ENCODE assay signal across 8 cellular contexts in the genomic region with DNA sequence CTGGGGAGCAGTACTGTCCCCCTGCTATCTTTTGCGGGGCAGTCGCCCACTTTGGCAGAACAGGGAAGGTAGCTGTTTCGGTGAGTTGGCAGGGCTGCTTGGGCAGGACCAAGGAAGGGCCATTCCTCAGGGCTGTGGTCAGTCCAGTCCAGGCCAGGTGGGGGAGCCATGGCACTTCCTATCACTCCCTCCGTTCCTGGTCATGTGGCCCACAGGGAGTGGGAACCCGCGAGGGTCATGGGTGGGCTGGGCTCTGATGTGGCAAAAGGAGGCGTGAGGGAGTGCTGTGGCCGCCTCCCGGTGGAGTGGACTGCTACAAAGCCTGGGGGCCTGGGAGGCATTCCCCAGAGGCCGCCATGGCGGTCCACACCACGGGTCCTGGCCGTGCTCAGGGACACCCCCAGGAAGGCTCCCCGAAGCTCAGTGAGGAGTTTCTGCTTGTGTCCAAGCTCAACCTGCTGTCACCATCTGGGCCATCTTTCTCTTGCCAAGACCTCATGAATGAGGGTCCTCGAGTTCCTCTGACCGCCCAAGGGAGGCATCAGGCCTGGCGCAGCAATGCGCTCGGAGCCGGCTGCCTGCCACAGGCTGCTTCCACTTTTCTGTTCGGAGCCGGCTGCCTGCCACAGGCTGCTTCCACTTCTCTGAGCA. TPM values are rescaled to one million over a fixed set of nuclear protein-coding genes. Genes with fewer than 3 reads are reported as not detected.
A peak's percentile ranks its signal among the peaks of the same experiment; 100 is the strongest.
DNase-seq lines count a peak whose midpoint lies in the region; ATAC-seq and TF ChIP-seq lines count a peak whose summit lies in the region.
"Had no signal": no experiment of that assay in that cellular context is flagged by ENCODE, and none has a peak within 500 bp of the region (broad histone marks: within the 10 kb centered on the region; RNA-seq: fewer than 3 reads in every experiment).

No MANE protein-coding gene starts in this region.

- H3K27me3 ChIP-seq in BJ (ENCODE audit: control insufficient read depth, insufficient read depth, low read length) = no peaks in the 10 kb centered on the region
- no peaks in the 10 kb centered on the region for H3K27me3 ChIP-seq in adrenal gland

- no peak overlapping the region for H3K4me3 Mint-ChIP-seq in activated CD8-positive, alpha-beta memory T cell treated with anti-CD3 and anti-CD28 coated beads, Interleukin-2, amount 10 ng/mL, durations not matched to agents 7 days and 5 days
- H3K4me3 Mint-ChIP-seq: neural crest cell had no signal

- DNase-seq in BJ (ENCODE audit: low read depth) = no peak
- peak in 4 of 7 donors; percentile 26 to 63 (median 36) for DNase-seq in adrenal gland
- peak; percentile 73 for DNase-seq in islet precursor cell
- no peak for DNase-seq in GM20000 (ENCODE audit: low spot score)
- DNase-seq in activated CD8-positive, alpha-beta memory T cell treated with anti-CD3 and anti-CD28 coated beads, Interleukin-2, amount 10 ng/mL, durations not matched to agents 7 days and 5 days = no peak
- DNase-seq: NCI-H1694 had no signal

- no peaks in the 10 kb centered on the region for H3K4me1 Mint-ChIP-seq in activated CD8-positive, alpha-beta memory T cell treated with anti-CD3 and anti-CD28 coated beads, Interleukin-2, amount 10 ng/mL, durations not matched to agents 7 days and 5 days
- H3K4me1 Mint-ChIP-seq: neural crest cell had no signal

- CTCF ChIA-PET in BJ (lab: Yijun Ruan, JAX) = interaction anchor here (0.7 to 2.0 kb wide), 6 partner anchors 10 to 153 kb away, joined by 3 to 7 read pairs (median 4); no protein-coding TSS in a partner anchor
- CTCF ChIA-PET in activated CD8-positive, alpha-beta memory T cell treated with anti-CD3 and anti-CD28 coated beads, Interleukin-2, amount 10 ng/mL, durations not matched to agents 7 days and 5 days (lab: Charles Lee) = no interaction called here

- H3K4me3 ChIP-seq in BJ (ENCODE audit: low read depth, low read length) = no peak overlapping the region
- H3K4me3 ChIP-seq in adrenal gland = no peak overlapping the region

- no peak for TF ChIP-seq POLR2A in adrenal gland (IDR thresholded peaks at IDR 0.05)

- POLR2A ChIA-PET in BJ (lab: Charles Lee) = no interaction called here

- H3K4me1 ChIP-seq in adrenal gland (replicated peaks in 1 of 2) = no peaks in the 10 kb centered on the region

- WGBS in adrenal gland, 4 donors = 86 to 91% (median 86%) methylated on average over 15 to 22 of the region's 22 CpGs

- no peak overlapping the region for H3K27ac ChIP-seq in adrenal gland

- H3K9me3 Mint-ChIP-seq in activated CD8-positive, alpha-beta memory T cell treated with anti-CD3 and anti-CD28 coated beads, Interleukin-2, amount 10 ng/mL, durations not matched to agents 7 days and 5 days (ENCODE audit: low read depth) = no peaks in the 10 kb centered on the region
- H3K9me3 Mint-ChIP-seq: neural crest cell had no signal

- H3K27ac Mint-ChIP-seq in activated CD8-positive, alpha-beta memory T cell treated with anti-CD3 and anti-CD28 coated beads, Interleukin-2, amount 10 ng/mL, durations not matched to agents 7 days and 5 days = no peak overlapping the region

- intact Hi-C loops in adrenal gland (cut with DNase I) = no loop called here

- no peak for ATAC-seq in GM21423 (IDR thresholded peaks at IDR 0.05; ENCODE audit: unreplicated experiment)
- ATAC-seq in activated CD8-positive, alpha-beta memory T cell treated with anti-CD3 and anti-CD28 coated beads, Interleukin-2, amount 10 ng/mL, durations not matched to agents 7 days and 5 days = no peak

- TF ChIP-seq CTCF in BJ (IDR thresholded peaks at IDR 0.05; ENCODE audit: insufficient read depth, low read depth, low read length) = peak; percentile 33
- peak in 4 of 6 experiments; percentile 6 to 33 (median 16) for TF ChIP-seq CTCF in adrenal gland (IDR thresholded peaks at IDR 0.05)
- TF ChIP-seq CTCF in GM20000 (IDR thresholded peaks at IDR 0.05; ENCODE audit: extremely low read depth, missing control alignments) = no peak

- H3K27me3 Mint-ChIP-seq in activated CD8-positive, alpha-beta memory T cell treated with anti-CD3 and anti-CD28 coated beads, Interleukin-2, amount 10 ng/mL, durations not matched to agents 7 days and 5 days = no peaks in the 10 kb centered on the region

- H3K36me3 ChIP-seq in BJ (ENCODE audit: control insufficient read depth, insufficient read depth, low read length) (peaks cover 40% of the 10 kb centered on the region), adrenal gland (replicated peaks in 1 of 2) (peaks cover 0 to 53% of the 10 kb centered on the region in 2 donors)

- no peaks in the 10 kb centered on the region for H3K9me3 ChIP-seq in adrenal gland (replicated peaks in 1 of 3)

- H3K36me3 Mint-ChIP-seq in activated CD8-positive, alpha-beta memory T cell treated with anti-CD3 and anti-CD28 coated beads, Interleukin-2, amount 10 ng/mL, durations not matched to agents 7 days and 5 days = peaks cover 5% of the 10 kb centered on the region

RNA-seq across cellular contexts. Expression of a gene that starts 11.9 kb away (rescaled TPM):
- 122 and 178 TPM in 2 replicates for polyA plus RNA-seq in BJ (2011; rRNA removed)
- 51.0 and 54.0 TPM in 2 replicates for polyA minus RNA-seq in BJ (2011; rRNA and poly(A)+ RNA removed)
- total RNA-seq in adrenal gland = 100 to 1,000 TPM in 5 of 8 donors, 10 to 100 TPM in 3; 93.1 to 220 (median 110) TPM
- polyA plus RNA-seq in adrenal gland = 10 to 100 TPM; 39.2 to 60.1 (median 56.3) TPM
- total RNA-seq in activated CD8-positive, alpha-beta memory T cell treated with anti-CD3 and anti-CD28 coated beads, Interleukin-2, amount 10 ng/mL, durations not matched to agents 7 days and 5 days = 10 to 100 TPM; 46.8 to 59.4 TPM

RNA-seq across cellular contexts. Expression of a gene that starts 27.0 kb away (rescaled TPM):
- polyA plus RNA-seq in BJ (2011; rRNA removed) (53.3 and 76.5 TPM in 2 replicates), adrenal gland (10 to 100 TPM; 28.6 to 98.5 (median 71.4) TPM)
- 79.4 and 102 TPM in 2 replicates for polyA minus RNA-seq in BJ (2011; rRNA and poly(A)+ RNA removed)
- 100 to 1,000 TPM in 3 of 8 donors, 10 to 100 TPM in 5; 38.5 to 115 (median 79.1) TPM for total RNA-seq in adrenal gland
- total RNA-seq in activated CD8-positive, alpha-beta memory T cell treated with anti-CD3 and anti-CD28 coated beads, Interleukin-2, amount 10 ng/mL, durations not matched to agents 7 days and 5 days = 10 to 100 TPM; 36.3 to 52.2 TPM

RNA-seq across cellular contexts. Expression of a gene that starts 56.0 kb away (rescaled TPM):
- 145 and 295 TPM in 2 replicates for polyA plus RNA-seq in BJ (2011; rRNA removed)
- 51.8 and 70.2 TPM in 2 replicates for polyA minus RNA-seq in BJ (2011; rRNA and poly(A)+ RNA removed)
- 100 to 1,000 TPM in 2 of 8 donors, 10 to 100 TPM in 6; 39.7 to 207 (median 75.4) TPM for total RNA-seq in adrenal gland
- 10 to 100 TPM in 2 of 3 donors, 1 to 10 TPM in 1; 5.2 to 50.4 (median 41.2) TPM for polyA plus RNA-seq in adrenal gland
- 10 to 100 TPM in 1 of 2 experiments, 1 to 10 TPM in 1; 7.8 to 17.8 TPM for total RNA-seq in activated CD8-positive, alpha-beta memory T cell treated with anti-CD3 and anti-CD28 coated beads, Interleukin-2, amount 10 ng/mL, durations not matched to agents 7 days and 5 days

RNA-seq across cellular contexts. Expression of a gene that starts 56.3 kb away (rescaled TPM):
- polyA plus RNA-seq in BJ (2011; rRNA removed) (308 and 734 TPM in 2 replicates), adrenal gland (100 to 1,000 TPM in 1 of 3 donors, 10 to 100 TPM in 2; 43.3 to 163 (median 96.5) TPM)
- 123 and 136 TPM in 2 replicates for polyA minus RNA-seq in BJ (2011; rRNA and poly(A)+ RNA removed)
- 100 to 1,000 TPM in 4 of 8 donors, 10 to 100 TPM in 4; 26.2 to 206 (median 108) TPM for total RNA-seq in adrenal gland
- total RNA-seq in activated CD8-positive, alpha-beta memory T cell treated with anti-CD3 and anti-CD28 coated beads, Interleukin-2, amount 10 ng/mL, durations not matched to agents 7 days and 5 days = 100 to 1,000 TPM in 1 of 2 experiments, 10 to 100 TPM in 1; 87.6 to 114 TPM

Comparison
In these comparisons a context has a peak if more than half of its experiments do, and no peak if none do; other contexts are left out.
1. DNase-seq: peak in adrenal gland (4 of 7) and islet precursor cell (single experiment); none in BJ (single experiment), GM20000 (single experiment) and activated CD8-positive, alpha-beta memory T cell treated with anti-CD3 and anti-CD28 coated beads, Interleukin-2, amount 10 ng/mL, durations not matched to agents 7 days and 5 days (single experiment).